In genomic region chr2:220103596-220103995, GRCh38 we compare ENCODE assay signal across 23 cellular contexts.
"Had no signal": no experiment of that assay in that cellular context is flagged by ENCODE, and none has a peak within 500 bp of the region (broad histone marks: within the 10 kb centered on the region; RNA-seq: fewer than 3 reads in every experiment).

No MANE protein-coding gene starts in this region.

- H3K36me3 ChIP-seq: neutrophil, pancreas, prostate gland, right lobe of liver, sigmoid colon, stomach, thoracic aorta, tibial artery, transverse colon, upper lobe of left lung, vagina had no signal

- H3K27ac ChIP-seq: neutrophil, pancreas, prostate gland, right lobe of liver, sigmoid colon, stomach, thoracic aorta, tibial artery, transverse colon, upper lobe of left lung, vagina had no signal

- H3K4me1 ChIP-seq: pancreas, prostate gland, right lobe of liver, stomach, transverse colon, upper lobe of left lung, vagina had no signal

- H3K9me3 ChIP-seq: neutrophil, pancreas, prostate gland, right lobe of liver, sigmoid colon, stomach, thoracic aorta, tibial artery, transverse colon, upper lobe of left lung, vagina had no signal

- DNase-seq: naive B cell; naive thymus-derived CD8-positive, alpha-beta T cell; nephron progenitor cell; nucleus accumbens; pancreas; right cardiac atrium; right lobe of liver; sigmoid colon; small intestine; stimulated activated CD4-positive, alpha-beta T cell treated with anti-CD3 and anti-CD28 coated beads, Interleukin-15, amount 100 ng/mL, for 24 hours; stimulated activated CD4-positive, alpha-beta T cell treated with anti-CD3 and anti-CD28 coated beads, Interleukin-2, amount 100 ng/mL, for 24 hours; stimulated activated CD4-positive, alpha-beta T cell treated with anti-CD3 and anti-CD28 coated beads, Interleukin-2, amount 100 ng/mL, for 48 hours; stimulated activated CD4-positive, alpha-beta T cell treated with anti-CD3 and anti-CD28 coated beads, Interleukin-4, amount 100 ng/mL, for 24 hours; stimulated activated naive B cell treated with anti-CD40 and anti-IgM and Interleukin-4, amounts not matched to agents 10 μg/mL and 1 μg/mL and 100 μg/mL, for 72 hours; stimulated activated naive CD4-positive, alpha-beta T cell treated with Interleukin-2 at 50 U/mL for 16 hours; stomach; tibial artery; transverse colon; upper lobe of left lung had no signal

- H3K4me3 ChIP-seq: pancreas, prostate gland, right lobe of liver, sigmoid colon, stomach, thoracic aorta, tibial artery, transverse colon, upper lobe of left lung, vagina had no signal

- H3K27me3 ChIP-seq: neutrophil, pancreas, right lobe of liver, sigmoid colon, tibial artery, transverse colon, upper lobe of left lung, vagina had no signal
